Comparison of ENCODE assay signal across 10 cellular contexts in genomic region chr3:110576962-110577361, GRCh38.
DNase-seq lines count a peak whose midpoint lies in the region; ATAC-seq, FAIRE-seq and TF ChIP-seq lines count a peak whose summit lies in the region.
"Had no signal": no experiment of that assay in that cellular context is flagged by ENCODE, and none has a peak within 500 bp of the region (broad histone marks: within the 10 kb centered on the region; RNA-seq: fewer than 3 reads in every experiment).

No MANE protein-coding gene starts in this region.

- ATAC-seq in PC-3 (peak; percentile 94), pancreas (peak in 3 of 4 donors; percentile 26 to 85 (median 65)), GM21515 (IDR thresholded peaks at IDR 0.05; ENCODE audit: unreplicated experiment) (no peak)

- no peak overlapping the region for H3K9ac ChIP-seq in PC-3 (ENCODE audit: low read length)

- H3K4me1 ChIP-seq in PC-3 (ENCODE audit: insufficient read depth, low read length) (peaks cover 29% of the 10 kb centered on the region), pancreas (no peaks in the 10 kb centered on the region), tibial artery (peaks cover 0 to 19% (median 0%) of the 10 kb centered on the region in 4 donors)
- H3K4me1 ChIP-seq: transverse colon had no signal

- H3K79me2 ChIP-seq in PC-3 (ENCODE audit: low read length): no peaks in the 10 kb centered on the region

- H3F3A ChIP-seq in PC-3 (ENCODE audit: low read length, unreplicated experiment): no peaks in the 10 kb centered on the region

- H4K20me1 ChIP-seq in PC-3 (ENCODE audit: low read length): no peaks in the 10 kb centered on the region

- H3K36me3 ChIP-seq in PC-3 (ENCODE audit: low read depth, low read length) (no peaks in the 10 kb centered on the region), pancreas (no peaks in the 10 kb centered on the region), tibial artery (no peaks in the 10 kb centered on the region)
- H3K36me3 ChIP-seq: transverse colon had no signal

- H3K27ac ChIP-seq in PC-3 (ENCODE audit: low read length) (peak overlapping the region; percentile 52), pancreas (no peak overlapping the region), tibial artery (no peak overlapping the region)
- H3K27ac ChIP-seq: SK-N-MC, transverse colon had no signal

- H3K9me3 ChIP-seq in PC-3 (ENCODE audit: low read length) (no peaks in the 10 kb centered on the region), pancreas (no peaks in the 10 kb centered on the region), tibial artery (no peaks in the 10 kb centered on the region)
- H3K9me3 ChIP-seq: transverse colon had no signal

- H3K27me3 ChIP-seq in PC-3 (ENCODE audit: low read length) (no peaks in the 10 kb centered on the region), pancreas (no peaks in the 10 kb centered on the region), tibial artery (no peaks in the 10 kb centered on the region)
- H3K27me3 ChIP-seq: transverse colon had no signal

- 57 to 59% methylated on average over 3 of the region's 3 CpGs for WGBS in pancreas, 2 donors

- POLR2A ChIA-PET in PC-3 (lab: Charles Lee; ENCODE audit: unreplicated experiment): interaction anchor here (0.7 kb wide), 1 partner anchor 8 kb away, joined by 5 read pairs; no protein-coding TSS in a partner anchor

- intact Hi-C loops in PC-3 (cut with micrococcal nuclease): loop anchor here (2.0 to 5.0 kb wide), 2 partner anchors 195 to 234 kb away; no protein-coding TSS in a partner anchor
- intact Hi-C loops in pancreas (cut with DNase I): no loop called here
- intact Hi-C loops in tibial artery (cut with DNase I; ENCODE audit: low total_unique reads): no loop called here

- DNase-seq in H4 (ENCODE audit: low spot score) (peak; percentile 80), PC-3 (peak; percentile 95), fibroblast of gingiva (ENCODE audit: low read depth) (peak; percentile 97), pancreas (no peak), tibial artery (no peak)
- no peak for DNase-seq in activated CD4-positive, alpha-beta T cell treated with anti-CD3 and anti-CD28 coated beads, Interleukin-2, amount 50 U/mL, for 48 hours
- no peak for DNase-seq in activated CD4-positive, CD25-positive, alpha-beta regulatory T cell treated with anti-CD3 and anti-CD28 coated beads, Interleukin-2, amount 50 U/mL, for 72 hours
- DNase-seq: transverse colon had no signal

- CTCF ChIA-PET in PC-3 (lab: Charles Lee): no interaction called here

- BruUV-seq in PC-3 (replicated peaks; lab: Mats Ljungman, UMichigan): no TSS peak

- H3K4me3 ChIP-seq in PC-3 (ENCODE audit: low read length) (no peak overlapping the region), pancreas (no peak overlapping the region), tibial artery (no peak overlapping the region)
- H3K4me3 ChIP-seq: SK-N-MC, transverse colon had no signal

- peak overlapping the region; percentile 38; the same call in 1 of the 2 replicates for H3K4me2 ChIP-seq in PC-3 (ENCODE audit: low read length)

- TF ChIP-seq CTCF in PC-3 (conservative IDR thresholded peaks at IDR 0.05; ENCODE audit: low read depth, low read length) (no peak), pancreas (IDR thresholded peaks at IDR 0.05) (no peak), tibial artery (IDR thresholded peaks at IDR 0.05) (no peak)

- no peak for FAIRE-seq in pancreas (lab: Jason Lieb, UNC)

- H3K9me2 ChIP-seq in PC-3 (replicated peaks; ENCODE audit: low read length): no peaks in the 10 kb centered on the region

- H2AFZ ChIP-seq in PC-3 (ENCODE audit: low read length): peak overlapping the region; percentile 60

Comparison
In these comparisons a context has a peak if more than half of its experiments do, and no peak if none do; other contexts are left out.
1. DNase-seq: peak in H4 (single experiment), PC-3 (single experiment) and fibroblast of gingiva (single experiment); none in pancreas (0 of 6), activated CD4-positive, alpha-beta T cell treated with anti-CD3 and anti-CD28 coated beads, Interleukin-2, amount 50 U/mL, for 48 hours (0 of 2), activated CD4-positive, CD25-positive, alpha-beta regulatory T cell treated with anti-CD3 and anti-CD28 coated beads, Interleukin-2, amount 50 U/mL, for 72 hours (single experiment) and tibial artery (0 of 2).